Comparison of ENCODE assay signal across 6 cellular contexts in genomic region chr2:196367633-196368032, GRCh38.
"Had no signal": no experiment of that assay in that cellular context is flagged by ENCODE, and none has a peak within 500 bp of the region (broad histone marks: within the 10 kb centered on the region; RNA-seq: fewer than 3 reads in every experiment).

No MANE protein-coding gene starts in this region.

- ATAC-seq: GM12878 had no signal

- FAIRE-seq: G401.6, GM12878, GM12892, GM18507, GM19239 had no signal

- H3K4me3 ChIP-seq: GM12878 had no signal

- DNase-seq: GDM1 had no signal
